ENCODE assay signal across 10 cellular contexts in genomic region chr16:10879681-10880589, GRCh38. TPM values are rescaled to one million over a fixed set of nuclear protein-coding genes. Genes with fewer than 3 reads are reported as not detected.
DNase-seq lines count a peak whose midpoint lies in the region; ATAC-seq and TF ChIP-seq lines count a peak whose summit lies in the region.
"Had no signal": no experiment of that assay in that cellular context is flagged by ENCODE, and none has a peak within 500 bp of the region (broad histone marks: within the 10 kb centered on the region; RNA-seq: fewer than 3 reads in every experiment).

No MANE protein-coding gene starts in this region.

- peaks cover 36% of the 10 kb centered on the region for H3K4me1 ChIP-seq in CD8-positive, alpha-beta memory T cell (ENCODE audit: insufficient read depth, low read length)
- H3K4me1 ChIP-seq in HUES48 (ENCODE audit: control insufficient read depth, insufficient read depth, low read length): peaks cover 3% of the 10 kb centered on the region; the same call in 1 of the 2 replicates
- H3K4me1 ChIP-seq in parathyroid adenoma: no peaks in the 10 kb centered on the region

- H3K9me3 Mint-ChIP-seq in CD8-positive, alpha-beta memory T cell: no peaks in the 10 kb centered on the region
- no peaks in the 10 kb centered on the region for H3K9me3 Mint-ChIP-seq in effector memory CD8-positive, alpha-beta T cell
- H3K9me3 Mint-ChIP-seq in chondrocyte (ENCODE audit: low read depth): no peaks in the 10 kb centered on the region

- H3K79me2 ChIP-seq in parathyroid adenoma: no peaks in the 10 kb centered on the region

- H3K36me3 Mint-ChIP-seq in CD8-positive, alpha-beta memory T cell: peaks cover 0 to 4% (median 0%) of the 10 kb centered on the region in 3 donors
- peaks cover 6% of the 10 kb centered on the region for H3K36me3 Mint-ChIP-seq in effector memory CD8-positive, alpha-beta T cell (ENCODE audit: insufficient read depth)
- H3K36me3 Mint-ChIP-seq in chondrocyte (ENCODE audit: low read depth): no peaks in the 10 kb centered on the region

- peak overlapping the region; percentile 66 for H3K4me2 ChIP-seq in parathyroid adenoma (ENCODE audit: low read length)

- H3K4me3 Mint-ChIP-seq in CD8-positive, alpha-beta memory T cell: peak overlapping the region; percentile 86 to 98 (median 94)
- peak overlapping the region; percentile 97 to 99 for H3K4me3 Mint-ChIP-seq in effector memory CD8-positive, alpha-beta T cell
- no peak overlapping the region for H3K4me3 Mint-ChIP-seq in chondrocyte (ENCODE audit: unreplicated experiment)

- H3K4me3 ChIP-seq in CD8-positive, alpha-beta memory T cell (ENCODE audit: low read length): peak overlapping the region; percentile 65
- H3K4me3 ChIP-seq in HUES48 (ENCODE audit: low read depth, low read length) (peak overlapping the region; percentile 48; the same call in 1 of the 2 replicates), parathyroid adenoma (ENCODE audit: low read depth, low read length) (no peak overlapping the region)

- H3K27me3 ChIP-seq in CD8-positive, alpha-beta memory T cell (ENCODE audit: insufficient read depth, low read length, poor library complexity, severe bottlenecking): no peaks in the 10 kb centered on the region
- H3K27me3 ChIP-seq in HUES48 (ENCODE audit: control insufficient read depth, insufficient read depth, low read length) (peaks cover 38% of the 10 kb centered on the region), parathyroid adenoma (ENCODE audit: control insufficient read depth, insufficient read depth, low read length) (no peaks in the 10 kb centered on the region)

- TF ChIP-seq CTCF in parathyroid adenoma (IDR thresholded peaks at IDR 0.05): no peak
- TF ChIP-seq CTCF in chondrocyte (IDR thresholded peaks at IDR 0.05): no peak

- H3K9me3 ChIP-seq in CD8-positive, alpha-beta memory T cell (ENCODE audit: low read length): no peaks in the 10 kb centered on the region
- no peaks in the 10 kb centered on the region for H3K9me3 ChIP-seq in HUES48 (ENCODE audit: control insufficient read depth, insufficient read depth, low read length)
- H3K9me3 ChIP-seq in parathyroid adenoma (ENCODE audit: control insufficient read depth, low read length): no peaks in the 10 kb centered on the region

- H3K4me1 Mint-ChIP-seq in CD8-positive, alpha-beta memory T cell: peaks cover 56 to 67% (median 66%) of the 10 kb centered on the region in 3 donors
- H3K4me1 Mint-ChIP-seq in effector memory CD8-positive, alpha-beta T cell (ENCODE audit: low read depth in 2 of 2): peaks cover 54 to 64% of the 10 kb centered on the region in 2 donors
- H3K4me1 Mint-ChIP-seq in chondrocyte (ENCODE audit: low read depth): no peaks in the 10 kb centered on the region

- no peak for DNase-seq in CD8-positive, alpha-beta memory T cell
- no peak for DNase-seq in effector memory CD8-positive, alpha-beta T cell
- no peak for DNase-seq in SW480 (ENCODE audit: low spot score)
- DNase-seq in chondrocyte (ENCODE audit: low spot score): no peak
- DNase-seq: GDM1; stimulated activated naive CD4-positive, alpha-beta T cell had no signal

- CTCF ChIA-PET in CD8-positive, alpha-beta memory T cell (lab: Charles Lee): interaction anchor here (1.1 kb wide), 1 partner anchor 11 kb away, joined by 3 read pairs; no protein-coding TSS in a partner anchor

- H3K27me3 Mint-ChIP-seq in CD8-positive, alpha-beta memory T cell: peaks cover 0 to 10% of the 10 kb centered on the region in 2 donors
- H3K27me3 Mint-ChIP-seq in effector memory CD8-positive, alpha-beta T cell: no peaks in the 10 kb centered on the region
- H3K27me3 Mint-ChIP-seq in chondrocyte (ENCODE audit: low read depth): peaks cover 57% of the 10 kb centered on the region

- no peak for ATAC-seq in effector memory CD8-positive, alpha-beta T cell (replicated peaks)
- ATAC-seq in GM18519 (IDR thresholded peaks at IDR 0.05; ENCODE audit: low FRiP score, unreplicated experiment): no peak
- no peak for ATAC-seq in HG03565 (IDR thresholded peaks at IDR 0.05; ENCODE audit: unreplicated experiment)

- H2AFZ ChIP-seq in parathyroid adenoma: no peak overlapping the region

- peak overlapping the region in 4 of 8 donors; percentile 4 to 97 (median 76) for H3K27ac Mint-ChIP-seq in CD8-positive, alpha-beta memory T cell
- peak overlapping the region in 1 of 2 donors; percentile 93 for H3K27ac Mint-ChIP-seq in effector memory CD8-positive, alpha-beta T cell
- H3K27ac Mint-ChIP-seq in chondrocyte (ENCODE audit: unreplicated experiment): no peak overlapping the region

- no peak overlapping the region for H3K27ac ChIP-seq in CD8-positive, alpha-beta memory T cell (ENCODE audit: low read depth, low read length)
- H3K27ac ChIP-seq in HUES48 (ENCODE audit: low read depth, low read length): no peak overlapping the region
- H3K27ac ChIP-seq in parathyroid adenoma: no peak overlapping the region

- POLR2A ChIA-PET in CD8-positive, alpha-beta memory T cell (lab: Charles Lee): no interaction called here

- H3K36me3 ChIP-seq in CD8-positive, alpha-beta memory T cell (ENCODE audit: insufficient read depth, low read length): no peaks in the 10 kb centered on the region
- no peaks in the 10 kb centered on the region for H3K36me3 ChIP-seq in HUES48 (ENCODE audit: control insufficient read depth, insufficient read depth, low read length)
- no peaks in the 10 kb centered on the region for H3K36me3 ChIP-seq in parathyroid adenoma (ENCODE audit: control insufficient read depth, insufficient read depth, low read length)

- H3K9ac ChIP-seq in HUES48 (ENCODE audit: low read depth, low read length) (no peak overlapping the region), parathyroid adenoma (no peak overlapping the region)

RNA-seq across cellular contexts. Expression of gene CIITA, which starts 2.9 kb away (rescaled TPM):
- total RNA-seq in CD8-positive, alpha-beta memory T cell: 10 to 100 TPM; 11.9 TPM
- polyA plus RNA-seq in CD8-positive, alpha-beta memory T cell: 2.8 TPM
- not detected in 3 replicates for total RNA-seq in chondrocyte

Comparison
In these comparisons a context has a peak if more than half of its experiments do, and no peak if none do; other contexts are left out.
1. RNA of gene CIITA, which starts 2.9 kb away (total RNA-seq): 11.9 TPM in CD8-positive, alpha-beta memory T cell; not detected in chondrocyte; every median in the first group is over 10 times any median in the second.